ENCODE assay signal across 8 cellular contexts in genomic region chr14:76784881-76785280, GRCh38. TPM values are rescaled to one million over a fixed set of nuclear protein-coding genes. Genes with fewer than 3 reads are reported as not detected.
DNase-seq lines count a peak whose midpoint lies in the region; ATAC-seq, FAIRE-seq and TF ChIP-seq lines count a peak whose summit lies in the region.

No MANE protein-coding gene starts in this region.

- peaks cover 23% of the 10 kb centered on the region for H3K4me1 Mint-ChIP-seq in CD4-positive, alpha-beta T cell (ENCODE audit: low read depth)

- no peaks in the 10 kb centered on the region for H3K27me3 ChIP-seq in CD4-positive, alpha-beta T cell (ENCODE audit: control insufficient read depth, insufficient read depth, low read length)
- H3K27me3 ChIP-seq in pancreas = no peaks in the 10 kb centered on the region

- no peaks in the 10 kb centered on the region for H3K9me3 Mint-ChIP-seq in CD4-positive, alpha-beta T cell

- H3K4me1 ChIP-seq in pancreas = peaks cover 0 to 4% (median 0%) of the 10 kb centered on the region in 3 donors

- FAIRE-seq in pancreas (lab: Jason Lieb, UNC) = no peak

- peak; percentile 33 to 64 (median 50) for DNase-seq in CD4-positive, alpha-beta T cell
- DNase-seq in LHCN-M2 (ENCODE audit: low read depth) = peak; percentile 78
- DNase-seq in RPMI7951 (ENCODE audit: low read depth) = peak; percentile 71
- peak; percentile 19 for DNase-seq in activated gamma-delta T cell treated with anti-CD3 and anti-CD28 coated beads, Interleukin-2, amount 50 U/mL, for 16 hours (ENCODE audit: low read depth)
- peak; percentile 91 for DNase-seq in globus pallidus (ENCODE audit: low spot score)
- DNase-seq in pancreas = peak in 5 of 6 donors; percentile 63 to 72 (median 65)
- DNase-seq in ureter (ENCODE audit: low spot score) = no peak

- ATAC-seq in CD4-positive, alpha-beta T cell (ENCODE audit: poor library complexity) = peak; percentile 97
- ATAC-seq in GM19467 (IDR thresholded peaks at IDR 0.05; ENCODE audit: unreplicated experiment) = peak; percentile 76
- peak; percentile 74 to 92 (median 88) for ATAC-seq in pancreas

- no peak overlapping the region for H3K4me3 Mint-ChIP-seq in CD4-positive, alpha-beta T cell

- no peak overlapping the region for H3K27ac ChIP-seq in CD4-positive, alpha-beta T cell (ENCODE audit: low read depth, low read length)
- no peak overlapping the region for H3K27ac ChIP-seq in pancreas

- POLR2A ChIA-PET in CD4-positive, alpha-beta T cell (lab: Charles Lee) = interaction anchor here (1.9 kb wide), 1 partner anchor 28 kb away, joined by 5 read pairs; the partner anchor contains the start of gene ANGEL1

- peak; percentile 71 for TF ChIP-seq CTCF in CD4-positive, alpha-beta T cell (IDR thresholded peaks at IDR 0.05)
- peak; percentile 51 to 67 (median 58) for TF ChIP-seq CTCF in pancreas (IDR thresholded peaks at IDR 0.05)

- H3K36me3 Mint-ChIP-seq in CD4-positive, alpha-beta T cell (ENCODE audit: low read depth) = peaks cover 70% of the 10 kb centered on the region

- H3K27me3 Mint-ChIP-seq in CD4-positive, alpha-beta T cell = no peaks in the 10 kb centered on the region

- WGBS in pancreas, 2 donors = 33 to 44% methylated on average over 2 of the region's 2 CpGs

- H3K4me3 ChIP-seq in pancreas = no peak overlapping the region

- intact Hi-C loops in CD4-positive, alpha-beta T cell (cut with DNase I, micrococcal nuclease) = loop anchor here (1.0 kb wide), 2 partner anchors 71 to 75 kb away; no protein-coding TSS in a partner anchor
- intact Hi-C loops in pancreas (cut with DNase I) = no loop called here

- peak overlapping the region; percentile 59 for H3K27ac Mint-ChIP-seq in CD4-positive, alpha-beta T cell

- H3K9me3 ChIP-seq in CD4-positive, alpha-beta T cell (ENCODE audit: control insufficient read depth, low read length) = no peaks in the 10 kb centered on the region
- H3K9me3 ChIP-seq in pancreas = no peaks in the 10 kb centered on the region

- peaks cover 0 to 54% (median 35%) of the 10 kb centered on the region in 3 donors for H3K36me3 ChIP-seq in pancreas

- CTCF ChIA-PET in CD4-positive, alpha-beta T cell (lab: Charles Lee) = interaction anchor here (0.6 to 3.0 kb wide), 15 partner anchors 16 to 734 kb away, joined by 3 to 30 read pairs (median 4); partner anchors contain the start of gene ANGEL1

RNA-seq across cellular contexts. Expression of gene VASH1, which starts 23.6 kb away (rescaled TPM):
- total RNA-seq in CD4-positive, alpha-beta T cell = 1 to 10 TPM; 7.3 to 9.2 TPM
- total RNA-seq in LHCN-M2 (2014; rRNA removed) (0.90 and 1.8 TPM in 2 replicates), pancreas (10 to 100 TPM in 1 of 6 donors, 1 to 10 TPM in 5; 1.6 to 15.0 (median 2.6) TPM), ureter (9.0 TPM)
- 2.2 TPM for polyA plus RNA-seq in LHCN-M2 (2012)
- total RNA-seq in RPMI7951 (2014; rRNA removed; shearing (Covaris generic)) = 3.9 and 4.4 TPM in 2 replicates
- polyA plus RNA-seq in pancreas = 1 to 10 TPM; 6.0 to 7.5 TPM

RNA-seq across cellular contexts. Expression of gene ANGEL1, which starts 27.8 kb away (rescaled TPM):
- 10 to 100 TPM; 10.1 to 10.4 TPM for total RNA-seq in CD4-positive, alpha-beta T cell
- total RNA-seq in LHCN-M2 (2014; rRNA removed) (9.5 and 10.7 TPM in 2 replicates), pancreas (10 to 100 TPM; 25.8 to 40.1 (median 32.4) TPM), ureter (32.1 TPM)
- polyA plus RNA-seq in LHCN-M2 (2012) = 4.6 TPM
- 6.6 and 9.5 TPM in 2 replicates for total RNA-seq in RPMI7951 (2014; rRNA removed; shearing (Covaris generic))
- polyA plus RNA-seq in pancreas = 10 to 100 TPM; 28.9 to 30.6 TPM

RNA-seq across cellular contexts. Expression of gene LRRC74A, which starts 41.3 kb away (rescaled TPM):
- not detected for total RNA-seq in CD4-positive, alpha-beta T cell
- not detected in 2 replicates for total RNA-seq in LHCN-M2 (2014; rRNA removed)
- polyA plus RNA-seq in LHCN-M2 (2012) = not detected
- not detected in 2 replicates for total RNA-seq in RPMI7951 (2014; rRNA removed; shearing (Covaris generic))
- not detected for total RNA-seq in pancreas
- polyA plus RNA-seq in pancreas = under 1 TPM in 1 of 2 donors, not detected in 1; 0.07 TPM
- not detected for total RNA-seq in ureter

Comparison
In these comparisons a context has a peak if more than half of its experiments do, and no peak if none do; other contexts are left out.
1. intact Hi-C loops: an anchor here in CD4-positive, alpha-beta T cell (1.0 kb wide); none called in pancreas.